In genomic region chr2:176004925-176005324, GRCh38 we compare ENCODE assay signal across 2 cellular contexts.
TF ChIP-seq lines count a peak whose summit lies in the region.

No MANE protein-coding gene starts in this region.

TF ChIP-seq in HEK293, 187 proteins besides CTCF, POLR2A, EP300 and RAD21 (continued from another document):
- TF ChIP-seq ZNF398 (tag by site-specific recombination; IDR thresholded peaks at IDR 0.05) (peak; percentile 77), ZFHX2 (tag by site-specific recombination; conservative IDR thresholded peaks at IDR 0.05) (0 out of 2 replicates have a peak, but pooled peaks have one; percentile 16), ZNF366 (tag by site-specific recombination; conservative IDR thresholded peaks at IDR 0.05) (0 out of 2 replicates have a peak, but pooled peaks have one; percentile 13), ZNF600 (tag by site-specific recombination; IDR thresholded peaks at IDR 0.05) (0 out of 2 replicates have a peak, but pooled peaks have one; percentile 24), ZBTB17 (tag by site-specific recombination; IDR thresholded peaks at IDR 0.05) (peak; percentile 52)

TF ChIP-seq in HepG2, 621 proteins besides CTCF, POLR2A, EP300 and RAD21 (continued from another document):
- no peak for TF ChIP-seq PBX3 (CRISPR knock-in tag; IDR thresholded peaks at IDR 0.05; ENCODE audit: borderline replicate concordance)
- no peak for TF ChIP-seq ZNF180 (CRISPR knock-in tag; IDR thresholded peaks at IDR 0.05; ENCODE audit: borderline replicate concordance, low read depth)
- no peak for TF ChIP-seq KDM5A (IDR thresholded peaks at IDR 0.05; ENCODE audit: borderline replicate concordance, low read length)
- TF ChIP-seq ZNF776 (CRISPR knock-in tag; IDR thresholded peaks at IDR 0.05) = no peak
- TF ChIP-seq ZNF33B (CRISPR knock-in tag; IDR thresholded peaks at IDR 0.05) = no peak
- TF ChIP-seq ZNF143 (CRISPR knock-in tag; IDR thresholded peaks at IDR 0.05) = no peak
- TF ChIP-seq SNAPC5 (CRISPR knock-in tag; IDR thresholded peaks at IDR 0.05; ENCODE audit: borderline replicate concordance) = no peak
- no peak for TF ChIP-seq ZNF468 (CRISPR knock-in tag; IDR thresholded peaks at IDR 0.05)
- no peak for TF ChIP-seq ZMYM3 (CRISPR knock-in tag; IDR thresholded peaks at IDR 0.05)
- no peak for TF ChIP-seq WIZ (CRISPR knock-in tag; IDR thresholded peaks at IDR 0.05)
- TF ChIP-seq SP140L (CRISPR knock-in tag; IDR thresholded peaks at IDR 0.05; ENCODE audit: borderline replicate concordance) = no peak
- no peak for TF ChIP-seq ZNF235 (CRISPR knock-in tag; IDR thresholded peaks at IDR 0.05; ENCODE audit: borderline replicate concordance)
